Comparison of ENCODE assay signal across 1 cellular context in genomic region chr3:136022518-136023263, GRCh38.
TF ChIP-seq lines count a peak whose summit lies in the region.

No MANE protein-coding gene starts in this region.

TF ChIP-seq in IMR-90, 13 proteins besides CTCF, POLR2A, EP300 and RAD21 (continued from another document):
- TF ChIP-seq USF2 (IDR thresholded peaks at IDR 0.05; ENCODE audit: low read depth, low read length) (no peak), MXI1 (IDR thresholded peaks at IDR 0.05; ENCODE audit: borderline replicate concordance, low read depth, low read length) (no peak), FOS (IDR thresholded peaks at IDR 0.05; ENCODE audit: low read depth, low read length) (no peak), RFX5 (IDR thresholded peaks at IDR 0.05; ENCODE audit: low read depth, low read length) (no peak), CEBPB (IDR thresholded peaks at IDR 0.05; ENCODE audit: low read depth, low read length) (no peak), MAZ (IDR thresholded peaks at IDR 0.05; ENCODE audit: borderline replicate concordance, low read depth, low read length) (no peak), ELK1 (IDR thresholded peaks at IDR 0.05; ENCODE audit: borderline replicate concordance, low read depth, low read length) (no peak), CHD1 (IDR thresholded peaks at IDR 0.05; ENCODE audit: low read depth, low read length) (no peak), MAFK (IDR thresholded peaks at IDR 0.05; ENCODE audit: low read depth, low read length) (no peak)
